ENCODE assay signal across 27 cellular contexts in the genomic region with DNA sequence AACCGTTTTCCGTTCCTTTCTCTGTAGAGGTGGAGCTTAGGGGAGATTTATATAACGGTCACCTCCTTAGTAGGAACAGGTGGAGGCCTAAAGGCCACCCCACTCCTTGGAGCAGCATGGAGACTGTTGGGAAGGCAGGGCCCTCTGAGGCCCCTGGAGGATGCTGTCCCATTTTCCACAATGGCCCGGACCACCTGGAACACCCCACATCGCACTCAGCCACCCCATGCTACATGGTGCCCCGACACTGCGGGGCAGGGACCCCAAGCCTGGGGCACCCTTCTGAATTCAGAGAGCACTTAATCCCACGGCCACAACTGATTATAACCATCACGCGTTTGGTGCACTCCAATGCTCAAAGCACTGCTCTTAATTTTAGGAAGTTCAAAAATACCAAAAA. TPM values are rescaled to one million over a fixed set of nuclear protein-coding genes. Genes with fewer than 3 reads are reported as not detected.
"Had no signal": no experiment of that assay in that cellular context is flagged by ENCODE, and none has a peak within 500 bp of the region (broad histone marks: within the 10 kb centered on the region; RNA-seq: fewer than 3 reads in every experiment).

No MANE protein-coding gene starts in this region.

- H3K4me1 ChIP-seq: SJCRH30 had no signal

- H3K9me3 ChIP-seq: MG63, SJCRH30 had no signal

- H3K27me3 ChIP-seq: brain microvascular endothelial cell, MG63, SJCRH30 had no signal

- H3K36me3 ChIP-seq: brain microvascular endothelial cell, MG63, SJCRH30 had no signal

- H3K27ac Mint-ChIP-seq: activated CD4-positive, alpha-beta T cell treated with anti-CD3 and anti-CD28 coated beads, Interleukin-2, amount 10 ng/mL, durations not matched to agents 24 days and 14 days; activated CD8-positive, alpha-beta T cell treated with anti-CD3 and anti-CD28 coated beads for 36 hours; activated naive CD4-positive, alpha-beta T cell treated with anti-CD3 and anti-CD28 coated beads for 36 hours; activated naive CD4-positive, alpha-beta T cell treated with anti-CD3 and anti-CD28 coated beads, Interleukin-2, amount 50 U/mL, for 72 hours; activated T-cell treated with anti-CD3 and anti-CD28 coated beads, Interleukin-2, amount 50 U/mL, for 72 hours; activated T-helper 17 cell treated with anti-CD3 and anti-CD28 coated beads, Interleukin-2, amount 50 U/mL, for 72 hours had no signal

- DNase-seq: activated CD4-positive, alpha-beta T cell treated with anti-CD3 and anti-CD28 coated beads, Interleukin-2, amount 10 ng/mL, durations not matched to agents 24 days and 14 days; activated CD4-positive, alpha-beta T cell treated with anti-CD3 and anti-CD28 coated beads, Interleukin-2, amount 50 U/mL, for 4 hours; activated CD8-positive, alpha-beta T cell treated with anti-CD3 and anti-CD28 coated beads for 36 hours; activated gamma-delta T cell treated with Interleukin-2 at 50 U/mL for 16 hours; activated naive CD4-positive, alpha-beta T cell treated with anti-CD3 and anti-CD28 coated beads for 36 hours; activated T-cell treated with anti-CD3 and anti-CD28 coated beads, Interleukin-2, amount 50 U/mL, for 1 hour; activated T-cell treated with anti-CD3 and anti-CD28 coated beads, Interleukin-2, amount 50 U/mL, for 72 hours; amniotic stem cell; brain microvascular endothelial cell; Kasumi-1; KBM-7; MG63; MV-4-11; NCI-H1092; NCI-H1436 treated with DMSO at 0.1 percent for 48 hours; NCI-H1694 treated with DMSO at 0.1 percent for 48 hours; NCI-H2029; NCI-H345; NCI-H524 treated with DMSO at 0.1 percent for 48 hours; Right ventricle myocardium superior; SJCRH30; T1000 had no signal

- H3K27ac ChIP-seq: brain microvascular endothelial cell, RWPE1, SJCRH30, SK-N-MC had no signal

- H3K36me3 Mint-ChIP-seq: activated naive CD4-positive, alpha-beta T cell treated with anti-CD3 and anti-CD28 coated beads, Interleukin-2, amount 50 U/mL, for 72 hours had no signal

- H3K9me3 Mint-ChIP-seq: activated CD4-positive, alpha-beta T cell treated with anti-CD3 and anti-CD28 coated beads, Interleukin-2, amount 10 ng/mL, durations not matched to agents 24 days and 14 days; activated CD8-positive, alpha-beta T cell treated with anti-CD3 and anti-CD28 coated beads for 36 hours; activated naive CD4-positive, alpha-beta T cell treated with anti-CD3 and anti-CD28 coated beads for 36 hours; activated naive CD4-positive, alpha-beta T cell treated with anti-CD3 and anti-CD28 coated beads, Interleukin-2, amount 50 U/mL, for 72 hours; activated T-cell treated with anti-CD3 and anti-CD28 coated beads, Interleukin-2, amount 50 U/mL, for 72 hours; activated T-helper 17 cell treated with anti-CD3 and anti-CD28 coated beads, Interleukin-2, amount 50 U/mL, for 72 hours; central memory CD8-positive, alpha-beta T cell had no signal

- H3K4me3 Mint-ChIP-seq: activated CD4-positive, alpha-beta T cell treated with anti-CD3 and anti-CD28 coated beads, Interleukin-2, amount 10 ng/mL, durations not matched to agents 24 days and 14 days; activated CD8-positive, alpha-beta T cell treated with anti-CD3 and anti-CD28 coated beads for 36 hours; activated naive CD4-positive, alpha-beta T cell treated with anti-CD3 and anti-CD28 coated beads for 36 hours; activated T-cell treated with anti-CD3 and anti-CD28 coated beads, Interleukin-2, amount 50 U/mL, for 72 hours; activated T-helper 17 cell treated with anti-CD3 and anti-CD28 coated beads, Interleukin-2, amount 50 U/mL, for 72 hours; central memory CD8-positive, alpha-beta T cell had no signal

- H3K4me3 ChIP-seq: MG63, SJCRH30, SK-N-MC had no signal

- H3K4me1 Mint-ChIP-seq: activated CD4-positive, alpha-beta T cell treated with anti-CD3 and anti-CD28 coated beads, Interleukin-2, amount 10 ng/mL, durations not matched to agents 24 days and 14 days; activated T-helper 17 cell treated with anti-CD3 and anti-CD28 coated beads, Interleukin-2, amount 50 U/mL, for 72 hours; central memory CD8-positive, alpha-beta T cell had no signal

RNA-seq across cellular contexts. Expression of a gene that starts 41.4 kb away (rescaled TPM):
- total RNA-seq: SJCRH30 had no signal
